ENCODE assay signal across 21 cellular contexts in the genomic region with DNA sequence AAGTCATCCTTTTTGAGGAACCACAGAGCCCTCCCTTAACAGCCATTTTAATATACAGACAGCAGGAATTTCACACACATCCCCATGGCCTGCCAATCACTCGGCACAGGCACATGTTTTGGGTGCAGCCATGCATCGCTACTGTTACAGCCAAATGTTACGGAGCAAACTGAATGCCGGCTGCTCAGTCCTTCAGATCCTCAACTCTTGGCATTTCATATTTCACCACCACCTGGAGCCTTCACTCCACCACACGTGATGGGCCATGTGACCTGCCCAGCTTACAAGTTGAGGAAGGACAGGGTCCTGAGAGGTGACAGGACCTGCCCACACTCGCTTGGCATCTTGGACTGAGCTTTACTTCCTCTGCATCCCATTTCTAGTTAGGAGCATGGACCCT.
DNase-seq lines count a peak whose midpoint lies in the region; ATAC-seq, FAIRE-seq and TF ChIP-seq lines count a peak whose summit lies in the region.
"Had no signal": no experiment of that assay in that cellular context is flagged by ENCODE, and none has a peak within 500 bp of the region (broad histone marks: within the 10 kb centered on the region; RNA-seq: fewer than 3 reads in every experiment).

No MANE protein-coding gene starts in this region.

- peak; percentile 50 for FAIRE-seq in GM12892 (lab: Jason Lieb, UNC)

- no peak overlapping the region for H3K4me3 Mint-ChIP-seq in activated naive CD4-positive, alpha-beta T cell treated with anti-CD3 and anti-CD28 coated beads, Interleukin-2, amount 10 ng/mL, durations not matched to agents 7 days and 5 days
- H3K4me3 Mint-ChIP-seq in activated naive CD4-positive, alpha-beta T cell treated with anti-CD3 and anti-CD28 coated beads for 36 hours: no peak overlapping the region
- no peak overlapping the region for H3K4me3 Mint-ChIP-seq in activated T-helper 17 cell treated with anti-CD3 and anti-CD28 coated beads, Interleukin-2, amount 50 U/mL, for 72 hours
- no peak overlapping the region for H3K4me3 Mint-ChIP-seq in stimulated activated effector memory CD8-positive, alpha-beta T cell treated with anti-CD3 and anti-CD28 coated beads, Interleukin-12 subunit alpha, Interleukin-12 subunit beta, amount 100 ng/mL, for 72 hours
- H3K4me3 Mint-ChIP-seq: CD8-positive, alpha-beta memory T cell; GM23338; IgD-negative memory B cell had no signal

- H3K4me1 ChIP-seq in GM23248 (ENCODE audit: insufficient read depth): peaks cover 15% of the 10 kb centered on the region

- H2AFZ ChIP-seq in GM23248: no peak overlapping the region
- H2AFZ ChIP-seq: GM23338 had no signal

- CTCF ChIA-PET in activated naive CD4-positive, alpha-beta T cell treated with anti-CD3 and anti-CD28 coated beads, Interleukin-2, amount 10 ng/mL, durations not matched to agents 7 days and 5 days (lab: Charles Lee): no interaction called here
- CTCF ChIA-PET in activated naive CD4-positive, alpha-beta T cell treated with anti-CD3 and anti-CD28 coated beads for 36 hours (lab: Charles Lee): no interaction called here

- ATAC-seq in activated T-helper 17 cell treated with anti-CD3 and anti-CD28 coated beads, Interleukin-2, amount 50 U/mL, for 72 hours (replicated peaks): no peak
- no peak for ATAC-seq in stimulated activated effector memory CD8-positive, alpha-beta T cell treated with anti-CD3 and anti-CD28 coated beads, Interleukin-12 subunit alpha, Interleukin-12 subunit beta, amount 100 ng/mL, for 72 hours
- ATAC-seq: GM23338 had no signal

- H3K27ac ChIP-seq in GM23248: no peak overlapping the region
- H3K27ac ChIP-seq: BLaER1 treated with 17β-estradiol and CSF1 and Interleukin-3, amounts not matched to agents 10 nM and 100 nM; SK-N-MC had no signal

- no peaks in the 10 kb centered on the region for H3K9me2 ChIP-seq in GM23248 (ENCODE audit: insufficient read depth)

- no peaks in the 10 kb centered on the region for H4K20me1 ChIP-seq in GM23248 (ENCODE audit: insufficient read depth)

- H3F3A ChIP-seq in GM23248 (ENCODE audit: insufficient read depth): peaks cover 14% of the 10 kb centered on the region

- no peak; the same call in 1 of the 2 replicates for TF ChIP-seq POLR2A in GM12892 (IDR thresholded peaks at IDR 0.05; ENCODE audit: low read depth, low read length)

- H3K4me1 Mint-ChIP-seq in activated naive CD4-positive, alpha-beta T cell treated with anti-CD3 and anti-CD28 coated beads, Interleukin-2, amount 10 ng/mL, durations not matched to agents 7 days and 5 days: peaks cover 13% of the 10 kb centered on the region
- H3K4me1 Mint-ChIP-seq in activated naive CD4-positive, alpha-beta T cell treated with anti-CD3 and anti-CD28 coated beads for 36 hours (ENCODE audit: low read depth): peaks cover 28% of the 10 kb centered on the region
- H3K4me1 Mint-ChIP-seq in activated T-helper 17 cell treated with anti-CD3 and anti-CD28 coated beads, Interleukin-2, amount 50 U/mL, for 72 hours: peaks cover 31% of the 10 kb centered on the region
- H3K4me1 Mint-ChIP-seq in stimulated activated effector memory CD8-positive, alpha-beta T cell treated with anti-CD3 and anti-CD28 coated beads, Interleukin-12 subunit alpha, Interleukin-12 subunit beta, amount 100 ng/mL, for 72 hours: peaks cover 23% of the 10 kb centered on the region

- DNase-seq in activated naive CD4-positive, alpha-beta T cell treated with anti-CD3 and anti-CD28 coated beads, Interleukin-2, amount 10 ng/mL, durations not matched to agents 7 days and 5 days: no peak
- DNase-seq in activated naive CD4-positive, alpha-beta T cell treated with anti-CD3 and anti-CD28 coated beads for 36 hours: no peak
- DNase-seq in GM12892 (ENCODE audit: insufficient read length) (no peak), GM23248 (no peak), Kasumi-1 (lab: John Stamatoyannopoulos, UW) (no peak)
- DNase-seq in stimulated activated effector memory CD8-positive, alpha-beta T cell treated with anti-CD3 and anti-CD28 coated beads, Interleukin-12 subunit alpha, Interleukin-12 subunit beta, amount 100 ng/mL, for 72 hours (ENCODE audit: low spot score in 2 of 2): no peak
- DNase-seq: CD8-positive, alpha-beta memory T cell; HCEC 1CT; MM.1S; NCI-H1092; NCI-H146; NCI-H2081 treated with DMSO at 0.1 percent for 48 hours; NCI-H510A treated with DMSO at 0.1 percent for 48 hours; NCI-H82; OCI-M1; Right ventricle myocardium superior had no signal

- no peak overlapping the region for H3K4me2 ChIP-seq in GM23248 (ENCODE audit: unreplicated experiment)
- H3K4me2 ChIP-seq: BLaER1 treated with 17β-estradiol and CSF1 and Interleukin-3, amounts not matched to agents 10 nM and 100 nM; GM23338 had no signal

- intact Hi-C loops in activated naive CD4-positive, alpha-beta T cell treated with anti-CD3 and anti-CD28 coated beads for 36 hours (cut with micrococcal nuclease): no loop called here

- H3K9me3 Mint-ChIP-seq in activated naive CD4-positive, alpha-beta T cell treated with anti-CD3 and anti-CD28 coated beads, Interleukin-2, amount 10 ng/mL, durations not matched to agents 7 days and 5 days: no peaks in the 10 kb centered on the region
- no peaks in the 10 kb centered on the region for H3K9me3 Mint-ChIP-seq in activated naive CD4-positive, alpha-beta T cell treated with anti-CD3 and anti-CD28 coated beads for 36 hours
- H3K9me3 Mint-ChIP-seq in activated T-helper 17 cell treated with anti-CD3 and anti-CD28 coated beads, Interleukin-2, amount 50 U/mL, for 72 hours: no peaks in the 10 kb centered on the region
- H3K9me3 Mint-ChIP-seq in stimulated activated effector memory CD8-positive, alpha-beta T cell treated with anti-CD3 and anti-CD28 coated beads, Interleukin-12 subunit alpha, Interleukin-12 subunit beta, amount 100 ng/mL, for 72 hours: no peaks in the 10 kb centered on the region
- H3K9me3 Mint-ChIP-seq: CD8-positive, alpha-beta memory T cell; GM23338; IgD-negative memory B cell had no signal

- no peaks in the 10 kb centered on the region for H3K9me3 ChIP-seq in GM23248 (ENCODE audit: low read depth)

- no peaks in the 10 kb centered on the region for H3K27me3 Mint-ChIP-seq in activated naive CD4-positive, alpha-beta T cell treated with anti-CD3 and anti-CD28 coated beads, Interleukin-2, amount 10 ng/mL, durations not matched to agents 7 days and 5 days
- H3K27me3 Mint-ChIP-seq in activated naive CD4-positive, alpha-beta T cell treated with anti-CD3 and anti-CD28 coated beads for 36 hours (ENCODE audit: low read depth): no peaks in the 10 kb centered on the region
- H3K27me3 Mint-ChIP-seq in activated T-helper 17 cell treated with anti-CD3 and anti-CD28 coated beads, Interleukin-2, amount 50 U/mL, for 72 hours: no peaks in the 10 kb centered on the region
- H3K27me3 Mint-ChIP-seq: CD8-positive, alpha-beta memory T cell; IgD-negative memory B cell had no signal

- WGBS in GM23248 (ENCODE audit: low coverage in 1 of 2, low lambda C conversion rate in 2 of 2, missing lambda C conversion rate in 2 of 2), 2 experiments: 87 to 95% methylated on average over 6 of the region's 6 CpGs

- no peak overlapping the region for H3K4me3 ChIP-seq in GM23248
- H3K4me3 ChIP-seq: BLaER1 treated with 17β-estradiol and CSF1 and Interleukin-3, amounts not matched to agents 10 nM and 100 nM; GM23338; SK-N-MC had no signal

- peaks cover 45% of the 10 kb centered on the region for H3K36me3 Mint-ChIP-seq in activated naive CD4-positive, alpha-beta T cell treated with anti-CD3 and anti-CD28 coated beads, Interleukin-2, amount 10 ng/mL, durations not matched to agents 7 days and 5 days
- H3K36me3 Mint-ChIP-seq in activated naive CD4-positive, alpha-beta T cell treated with anti-CD3 and anti-CD28 coated beads for 36 hours (ENCODE audit: low read depth): peaks cover 34% of the 10 kb centered on the region
- peaks cover 99% of the 10 kb centered on the region for H3K36me3 Mint-ChIP-seq in activated T-helper 17 cell treated with anti-CD3 and anti-CD28 coated beads, Interleukin-2, amount 50 U/mL, for 72 hours (ENCODE audit: low read depth)
- peaks cover 77% of the 10 kb centered on the region for H3K36me3 Mint-ChIP-seq in stimulated activated effector memory CD8-positive, alpha-beta T cell treated with anti-CD3 and anti-CD28 coated beads, Interleukin-12 subunit alpha, Interleukin-12 subunit beta, amount 100 ng/mL, for 72 hours

- H3K27ac Mint-ChIP-seq in activated naive CD4-positive, alpha-beta T cell treated with anti-CD3 and anti-CD28 coated beads, Interleukin-2, amount 10 ng/mL, durations not matched to agents 7 days and 5 days: peak overlapping the region; percentile 12
- no peak overlapping the region for H3K27ac Mint-ChIP-seq in activated naive CD4-positive, alpha-beta T cell treated with anti-CD3 and anti-CD28 coated beads for 36 hours
- H3K27ac Mint-ChIP-seq in activated T-helper 17 cell treated with anti-CD3 and anti-CD28 coated beads, Interleukin-2, amount 50 U/mL, for 72 hours: peak overlapping the region; percentile 70
- H3K27ac Mint-ChIP-seq in stimulated activated effector memory CD8-positive, alpha-beta T cell treated with anti-CD3 and anti-CD28 coated beads, Interleukin-12 subunit alpha, Interleukin-12 subunit beta, amount 100 ng/mL, for 72 hours: peak overlapping the region; percentile 24
- H3K27ac Mint-ChIP-seq: GM23338, IgD-negative memory B cell had no signal

- in situ Hi-C loops in GM23248 (cut with MboI): no loop called here

- H3K27me3 ChIP-seq in GM23248 (replicated peaks; ENCODE audit: insufficient read depth): no peaks in the 10 kb centered on the region
- H3K27me3 ChIP-seq: BLaER1 treated with 17β-estradiol and CSF1 and Interleukin-3, amounts not matched to agents 10 nM and 100 nM had no signal

- H3K9ac ChIP-seq in GM23248: no peak overlapping the region
- H3K9ac ChIP-seq: BLaER1 treated with 17β-estradiol and CSF1 and Interleukin-3, amounts not matched to agents 10 nM and 100 nM had no signal

- H3K79me2 ChIP-seq in GM23248 (ENCODE audit: insufficient read depth): no peaks in the 10 kb centered on the region

- H3K36me3 ChIP-seq in GM23248 (ENCODE audit: low read depth): no peaks in the 10 kb centered on the region; the same call in 1 of the 2 replicates
